16 cellular contexts compared by ENCODE assay signal in genomic region chr21:33554236-33554981, GRCh38. TPM values are rescaled to one million over a fixed set of nuclear protein-coding genes. Genes with fewer than 3 reads are reported as not detected.
A peak's percentile ranks its signal among the peaks of the same experiment; 100 is the strongest.
DNase-seq lines count a peak whose midpoint lies in the region; ATAC-seq, FAIRE-seq and TF ChIP-seq lines count a peak whose summit lies in the region.
"Had no signal": no experiment of that assay in that cellular context is flagged by ENCODE, and none has a peak within 500 bp of the region (broad histone marks: within the 10 kb centered on the region; RNA-seq: fewer than 3 reads in every experiment).

No MANE protein-coding gene starts in this region.

- no peaks in the 10 kb centered on the region for H3K9me2 ChIP-seq in HCT116 (ENCODE audit: insufficient read depth)

- H3K27ac Mint-ChIP-seq in activated T-cell treated with anti-CD3 and anti-CD28 coated beads, Interleukin-2, amount 50 U/mL, for 72 hours: peak overlapping the region; percentile 34
- peak overlapping the region; percentile 15 for H3K27ac Mint-ChIP-seq in astrocyte (ENCODE audit: unreplicated experiment)
- peak overlapping the region; percentile 93 for H3K27ac Mint-ChIP-seq in nephron progenitor cell

- H3K4me1 Mint-ChIP-seq in activated T-cell treated with anti-CD3 and anti-CD28 coated beads, Interleukin-2, amount 50 U/mL, for 72 hours (ENCODE audit: low read depth): peaks cover 56% of the 10 kb centered on the region
- H3K4me1 Mint-ChIP-seq in astrocyte (ENCODE audit: low read depth, unreplicated experiment) (peaks cover 3% of the 10 kb centered on the region), nephron progenitor cell (peaks cover 7% of the 10 kb centered on the region)

- RAD21 ChIA-PET in HCT116 (lab: Charles Lee; ENCODE audit: low non-redundant PET in 1 of 2, low total read pairs in 2 of 2, uncharacterized antibody in 2 of 2, unreplicated experiment in 2 of 2): no interaction called here

- H4K20me1 ChIP-seq in HCT116 (ENCODE audit: insufficient read depth) (peaks cover 56% of the 10 kb centered on the region), astrocyte (ENCODE audit: insufficient read depth, low read length) (peaks cover 98% of the 10 kb centered on the region)

- no peak for ATAC-seq in activated T-cell treated with anti-CD3 and anti-CD28 coated beads, Interleukin-2, amount 50 U/mL, for 72 hours (replicated peaks in 1 of 2)
- ATAC-seq in HCT116 (no peak), GM21367 (IDR thresholded peaks at IDR 0.05; ENCODE audit: unreplicated experiment) (no peak), HG02870 (IDR thresholded peaks at IDR 0.05; ENCODE audit: unreplicated experiment) (no peak)
- ATAC-seq: activated CD4-positive, CD25-positive, alpha-beta regulatory T cell treated with anti-CD3 and anti-CD28 coated beads, Interleukin-2, amount 50 U/mL, for 24 hours; foreskin keratinocyte had no signal

- no peak for DNase-seq in activated T-cell treated with anti-CD3 and anti-CD28 coated beads, Interleukin-2, amount 50 U/mL, for 72 hours
- no peak for DNase-seq in activated T-cell treated with anti-CD3 and anti-CD28 coated beads, Interleukin-2, amount 50 U/mL, for 1 hour
- DNase-seq in HCT116 (ENCODE audit: low read depth, low spot score): no peak
- DNase-seq in astrocyte (ENCODE audit: low read depth): no peak
- no peak for DNase-seq in nephron progenitor cell
- no peak for DNase-seq in medulla oblongata (ENCODE audit: extremely low spot score)
- DNase-seq: aorta, foreskin keratinocyte, KG1, NCI-H1092, NCI-H2081 treated with DMSO at 0.1 percent for 48 hours, NCI-H510A treated with DMSO at 0.1 percent for 48 hours, Right ventricle myocardium superior had no signal

- no peaks in the 10 kb centered on the region for H3K27me3 Mint-ChIP-seq in activated T-cell treated with anti-CD3 and anti-CD28 coated beads, Interleukin-2, amount 50 U/mL, for 72 hours (ENCODE audit: low read depth)
- H3K27me3 Mint-ChIP-seq in astrocyte (ENCODE audit: low read depth, unreplicated experiment) (no peaks in the 10 kb centered on the region), nephron progenitor cell (ENCODE audit: low read depth, poor library complexity) (peaks cover 4% of the 10 kb centered on the region)

- no peak overlapping the region for H3K27ac ChIP-seq in HCT116 (ENCODE audit: low read depth, low read length)
- no peak overlapping the region for H3K27ac ChIP-seq in astrocyte (ENCODE audit: low read depth, low read length)
- H3K27ac ChIP-seq: foreskin keratinocyte had no signal

- H3K4me3 ChIP-seq in HCT116 (replicated peaks in 1 of 2; ENCODE audit: low read depth in 1 of 2, low read length in 2 of 2) (no peak overlapping the region), astrocyte (ENCODE audit: insufficient read depth, low read depth, low read length) (no peak overlapping the region)

- CTCF ChIA-PET in HCT116 (lab: Charles Lee): no interaction called here

- no peak overlapping the region for H3K9ac ChIP-seq in HCT116 (ENCODE audit: low read length)
- no peak overlapping the region for H3K9ac ChIP-seq in astrocyte (ENCODE audit: low read length)

- POLR2A ChIA-PET in HCT116 (lab: Charles Lee): no interaction called here

- H3K27me3 ChIP-seq in HCT116 (ENCODE audit: insufficient read depth, low read length) (no peaks in the 10 kb centered on the region), astrocyte (ENCODE audit: insufficient read depth, low read length) (no peaks in the 10 kb centered on the region)
- H3K27me3 ChIP-seq: foreskin keratinocyte had no signal

- no peak overlapping the region for H2AFZ ChIP-seq in HCT116 (ENCODE audit: low read depth, low read length, poor library complexity, severe bottlenecking)
- no peak overlapping the region for H2AFZ ChIP-seq in astrocyte (ENCODE audit: low read depth, low read length)

- no peak for TF ChIP-seq RAD21 in HCT116 (IDR thresholded peaks at IDR 0.05; ENCODE audit: low read depth)

- no peak for TF ChIP-seq CTCF in HCT116 (IDR thresholded peaks at IDR 0.05 in 2 of 3, conservative IDR thresholded peaks at IDR 0.05 in 1 of 3; ENCODE audit: borderline replicate concordance in 1 of 3, insufficient read depth in 1 of 3, low read depth in 2 of 3, low read length in 2 of 3)
- TF ChIP-seq CTCF in astrocyte (IDR thresholded peaks at IDR 0.05; ENCODE audit: insufficient read depth, low read depth, low read length): no peak
- TF ChIP-seq CTCF in nephron progenitor cell (IDR thresholded peaks at IDR 0.05): no peak

- H3K4me2 ChIP-seq in HCT116 (ENCODE audit: low read length) (no peak overlapping the region), astrocyte (ENCODE audit: low read length) (no peak overlapping the region)

- H3K36me3 Mint-ChIP-seq in activated T-cell treated with anti-CD3 and anti-CD28 coated beads, Interleukin-2, amount 50 U/mL, for 72 hours (ENCODE audit: insufficient read depth in 2 of 2): peaks cover 40 to 75% of the 10 kb centered on the region in 2 donors
- H3K36me3 Mint-ChIP-seq in astrocyte (ENCODE audit: low read depth, unreplicated experiment): peaks cover 39% of the 10 kb centered on the region
- peaks cover 100% of the 10 kb centered on the region for H3K36me3 Mint-ChIP-seq in nephron progenitor cell (ENCODE audit: low read depth)

- BruUV-seq in HCT116 (replicated peaks; lab: Mats Ljungman, UMichigan): TSS peak; percentile 2

- FAIRE-seq in astrocyte (lab: Jason Lieb, UNC): no peak

- no peak for TF ChIP-seq POLR2A in HCT116 (IDR thresholded peaks at IDR 0.05; ENCODE audit: borderline replicate concordance, extremely low read depth, insufficient read depth, insufficient read length)

- H3K9me3 ChIP-seq in HCT116 (ENCODE audit: control insufficient read depth in 1 of 2, insufficient read depth in 1 of 2, low read depth in 1 of 2, low read length in 2 of 2) (no peaks in the 10 kb centered on the region), astrocyte (ENCODE audit: insufficient read depth, low read depth, low read length) (no peaks in the 10 kb centered on the region)

- peaks cover 0 to 4% of the 10 kb centered on the region in 2 donors for H3K9me3 Mint-ChIP-seq in activated T-cell treated with anti-CD3 and anti-CD28 coated beads, Interleukin-2, amount 50 U/mL, for 72 hours
- no peaks in the 10 kb centered on the region for H3K9me3 Mint-ChIP-seq in astrocyte (ENCODE audit: unreplicated experiment)
- peaks cover 31% of the 10 kb centered on the region for H3K9me3 Mint-ChIP-seq in nephron progenitor cell

- intact Hi-C loops in HCT116 (cut with micrococcal nuclease): no loop called here

- H3K36me3 ChIP-seq in HCT116 (ENCODE audit: control insufficient read depth in 1 of 2, insufficient read depth in 2 of 2, low read length in 2 of 2): peaks cover 76 to 90% of the 10 kb centered on the region in 2 experiments
- H3K36me3 ChIP-seq in astrocyte (ENCODE audit: insufficient read depth, low read length): peaks cover 86% of the 10 kb centered on the region

- H3K4me3 Mint-ChIP-seq in activated T-cell treated with anti-CD3 and anti-CD28 coated beads, Interleukin-2, amount 50 U/mL, for 72 hours: peak overlapping the region; percentile 46 to 48
- H3K4me3 Mint-ChIP-seq in astrocyte (ENCODE audit: unreplicated experiment) (no peak overlapping the region), nephron progenitor cell (no peak overlapping the region)

- H3K4me1 ChIP-seq in HCT116 (ENCODE audit: control insufficient read depth in 1 of 2, insufficient read depth in 2 of 2, low read length in 2 of 2) (no peaks in the 10 kb centered on the region), astrocyte (ENCODE audit: insufficient read depth, low read length) (no peaks in the 10 kb centered on the region)
- H3K4me1 ChIP-seq: foreskin keratinocyte had no signal

- H3K79me2 ChIP-seq in HCT116 (ENCODE audit: insufficient read depth, low read length) (peaks cover 100% of the 10 kb centered on the region), astrocyte (ENCODE audit: insufficient read depth, low read length) (peaks cover 98% of the 10 kb centered on the region)

TF ChIP-seq in HCT116, 20 proteins besides CTCF, POLR2A, EP300 and RAD21:
- TF ChIP-seq JUND (IDR thresholded peaks at IDR 0.05) (no peak), CEBPB (IDR thresholded peaks at IDR 0.05; ENCODE audit: low read depth) (no peak), YY1 (IDR thresholded peaks at IDR 0.05; ENCODE audit: extremely low read depth, insufficient replicate concordance, low read depth, low read length) (no peak), REST (IDR thresholded peaks at IDR 0.05; ENCODE audit: low read depth) (no peak), SRF (IDR thresholded peaks at IDR 0.05; ENCODE audit: low read depth) (no peak)

RNA-seq across cellular contexts. Expression of gene SON, which starts 11.6 kb away (rescaled TPM):
- 100 to 1,000 TPM; 271 to 282 TPM for total RNA-seq in activated T-cell treated with anti-CD3 and anti-CD28 coated beads, Interleukin-2, amount 50 U/mL, for 72 hours
- 195 TPM for total RNA-seq in HCT116 (2021; ENCODE audit: unreplicated experiment)
- polyA plus RNA-seq in HCT116 (2012): 67.4 and 76.5 TPM in 2 replicates
- total RNA-seq in astrocyte: 263 and 290 TPM in 2 replicates

RNA-seq across cellular contexts. Expression of gene GART, which starts 12.5 kb away (rescaled TPM):
- 100 to 1,000 TPM; 164 to 184 TPM for total RNA-seq in activated T-cell treated with anti-CD3 and anti-CD28 coated beads, Interleukin-2, amount 50 U/mL, for 72 hours
- total RNA-seq in HCT116 (2021; ENCODE audit: unreplicated experiment) (241 TPM), astrocyte (95.4 and 99.5 TPM in 2 replicates)
- polyA plus RNA-seq in HCT116 (2012): 93.2 and 108 TPM in 2 replicates

RNA-seq across cellular contexts. Expression of gene DONSON, which starts 34.1 kb away (rescaled TPM):
- total RNA-seq in activated T-cell treated with anti-CD3 and anti-CD28 coated beads, Interleukin-2, amount 50 U/mL, for 72 hours: 10 to 100 TPM; 39.7 to 46.5 TPM
- total RNA-seq in HCT116 (2021; ENCODE audit: unreplicated experiment) (31.7 TPM), astrocyte (11.7 and 13.7 TPM in 2 replicates)
- polyA plus RNA-seq in HCT116 (2012): 19.4 and 22.6 TPM in 2 replicates

Comparison
In these comparisons a context has a peak if more than half of its experiments do, and no peak if none do; other contexts are left out.
1. H3K27ac Mint-ChIP-seq: peak in every context shown above with its lines; median percentile 93 in nephron progenitor cell; 34 in activated T-cell treated with anti-CD3 and anti-CD28 coated beads, Interleukin-2, amount 50 U/mL, for 72 hours; 15 in astrocyte.
2. H3K4me3 Mint-ChIP-seq: peak in activated T-cell treated with anti-CD3 and anti-CD28 coated beads, Interleukin-2, amount 50 U/mL, for 72 hours (2 of 2); none in astrocyte (single experiment) and nephron progenitor cell (single experiment).